11 cellular contexts compared by ENCODE assay signal in the genomic region with DNA sequence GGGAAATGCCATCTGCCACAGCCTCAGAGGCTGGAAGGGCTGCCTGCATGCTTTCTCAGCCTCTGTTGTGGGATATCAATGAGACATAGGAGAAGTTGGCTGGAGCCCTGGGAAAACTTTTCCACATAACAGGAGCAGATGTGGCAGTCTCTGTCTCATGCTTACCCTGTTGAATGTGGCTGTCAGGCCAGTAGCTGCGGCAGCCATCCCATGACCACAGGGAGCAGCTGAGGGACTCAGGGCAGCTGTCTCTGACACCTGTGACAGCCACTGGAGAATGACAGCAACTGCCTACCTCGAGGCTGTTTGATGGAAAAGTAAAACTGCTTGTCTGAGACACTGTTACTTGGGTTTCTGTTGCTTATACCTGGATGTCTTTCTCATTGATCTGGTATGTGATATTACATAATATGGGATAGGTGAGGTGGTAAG.
DNase-seq lines count a peak whose midpoint lies in the region; ATAC-seq and TF ChIP-seq lines count a peak whose summit lies in the region.
"Had no signal": no experiment of that assay in that cellular context is flagged by ENCODE, and none has a peak within 500 bp of the region (broad histone marks: within the 10 kb centered on the region; RNA-seq: fewer than 3 reads in every experiment).

No MANE protein-coding gene starts in this region.

- H2AFZ ChIP-seq in smooth muscle cell (ENCODE audit: low read depth): no peak overlapping the region

- ATAC-seq in foreskin keratinocyte: peak; percentile 45
- no peak for ATAC-seq in effector memory CD8-positive, alpha-beta T cell (replicated peaks)
- ATAC-seq: WTC11 had no signal

- no peak overlapping the region for H3K27ac Mint-ChIP-seq in activated naive CD4-positive, alpha-beta T cell treated with anti-CD3 and anti-CD28 coated beads, Interleukin-2, amount 10 ng/mL, durations not matched to agents 7 days and 5 days
- no peak overlapping the region for H3K27ac Mint-ChIP-seq in effector memory CD8-positive, alpha-beta T cell
- H3K27ac Mint-ChIP-seq: WTC11 had no signal

- H3K79me2 ChIP-seq in smooth muscle cell (ENCODE audit: low read depth): no peaks in the 10 kb centered on the region

- H3K9me3 ChIP-seq in smooth muscle cell (replicated peaks; ENCODE audit: low read depth): no peaks in the 10 kb centered on the region
- H3K9me3 ChIP-seq: thoracic aorta had no signal

- 27% methylated on average over 2 of the region's 2 CpGs for WGBS in smooth muscle cell (ENCODE audit: low lambda C conversion rate)

- H3K4me3 ChIP-seq in smooth muscle cell: no peak overlapping the region
- H3K4me3 ChIP-seq: SK-N-MC, thoracic aorta had no signal

- H3K4me2 ChIP-seq in smooth muscle cell: peak overlapping the region; percentile 36

- no peaks in the 10 kb centered on the region for H3K27me3 ChIP-seq in foreskin keratinocyte
- H3K27me3 ChIP-seq in smooth muscle cell (ENCODE audit: low read depth): no peaks in the 10 kb centered on the region

- no peak for TF ChIP-seq CTCF in foreskin keratinocyte (conservative IDR thresholded peaks at IDR 0.05)
- TF ChIP-seq CTCF in smooth muscle cell (IDR thresholded peaks at IDR 0.05; ENCODE audit: borderline replicate concordance, insufficient read depth, poor library complexity, severe bottlenecking): no peak

- DNase-seq in GM04503 (ENCODE audit: low read depth) (peak; percentile 84), foreskin keratinocyte (peak; percentile 53 to 75), smooth muscle cell (lab: John Stamatoyannopoulos, UW; ENCODE audit: unreplicated experiment) (no peak), RPMI8226 (no peak)
- no peak for DNase-seq in activated naive CD4-positive, alpha-beta T cell treated with anti-CD3 and anti-CD28 coated beads, Interleukin-2, amount 10 ng/mL, durations not matched to agents 7 days and 5 days
- DNase-seq in effector memory CD8-positive, alpha-beta T cell: no peak
- DNase-seq: amniotic stem cell had no signal

- H3K4me3 Mint-ChIP-seq in activated naive CD4-positive, alpha-beta T cell treated with anti-CD3 and anti-CD28 coated beads, Interleukin-2, amount 10 ng/mL, durations not matched to agents 7 days and 5 days: no peak overlapping the region
- H3K4me3 Mint-ChIP-seq in effector memory CD8-positive, alpha-beta T cell: no peak overlapping the region
- H3K4me3 Mint-ChIP-seq: WTC11 had no signal

- H3K27ac ChIP-seq in angular gyrus (ENCODE audit: low read depth, low read length) (peak overlapping the region; percentile 44), foreskin keratinocyte (peak overlapping the region; percentile 61), smooth muscle cell (ENCODE audit: low read depth) (peak overlapping the region; percentile 64)
- H3K27ac ChIP-seq: SK-N-MC, thoracic aorta had no signal

- no peaks in the 10 kb centered on the region for H3K36me3 ChIP-seq in smooth muscle cell (ENCODE audit: low read depth)
- H3K36me3 ChIP-seq: thoracic aorta had no signal

- H3K9ac ChIP-seq in smooth muscle cell (ENCODE audit: low read depth): no peak overlapping the region

- H3K4me1 ChIP-seq in foreskin keratinocyte: peaks cover 36% of the 10 kb centered on the region
- peaks cover 12% of the 10 kb centered on the region for H3K4me1 ChIP-seq in smooth muscle cell (ENCODE audit: low read depth)

- no peaks in the 10 kb centered on the region for H3K9me3 Mint-ChIP-seq in activated naive CD4-positive, alpha-beta T cell treated with anti-CD3 and anti-CD28 coated beads, Interleukin-2, amount 10 ng/mL, durations not matched to agents 7 days and 5 days
- no peaks in the 10 kb centered on the region for H3K9me3 Mint-ChIP-seq in effector memory CD8-positive, alpha-beta T cell
- H3K9me3 Mint-ChIP-seq: WTC11 had no signal

- H4K20me1 ChIP-seq in smooth muscle cell (ENCODE audit: low read depth): peaks cover 27% of the 10 kb centered on the region

- CTCF ChIA-PET in activated naive CD4-positive, alpha-beta T cell treated with anti-CD3 and anti-CD28 coated beads, Interleukin-2, amount 10 ng/mL, durations not matched to agents 7 days and 5 days (lab: Charles Lee): no interaction called here

- H3K36me3 Mint-ChIP-seq in activated naive CD4-positive, alpha-beta T cell treated with anti-CD3 and anti-CD28 coated beads, Interleukin-2, amount 10 ng/mL, durations not matched to agents 7 days and 5 days: no peaks in the 10 kb centered on the region
- peaks cover 7% of the 10 kb centered on the region for H3K36me3 Mint-ChIP-seq in effector memory CD8-positive, alpha-beta T cell (ENCODE audit: insufficient read depth)
- H3K36me3 Mint-ChIP-seq: WTC11 had no signal

- H3K27me3 Mint-ChIP-seq in activated naive CD4-positive, alpha-beta T cell treated with anti-CD3 and anti-CD28 coated beads, Interleukin-2, amount 10 ng/mL, durations not matched to agents 7 days and 5 days: no peaks in the 10 kb centered on the region
- no peaks in the 10 kb centered on the region for H3K27me3 Mint-ChIP-seq in effector memory CD8-positive, alpha-beta T cell

- no peaks in the 10 kb centered on the region for H3F3A ChIP-seq in smooth muscle cell (ENCODE audit: low read depth)

- H3K4me1 Mint-ChIP-seq in activated naive CD4-positive, alpha-beta T cell treated with anti-CD3 and anti-CD28 coated beads, Interleukin-2, amount 10 ng/mL, durations not matched to agents 7 days and 5 days: no peaks in the 10 kb centered on the region
- H3K4me1 Mint-ChIP-seq in effector memory CD8-positive, alpha-beta T cell (ENCODE audit: low read depth in 2 of 2): peaks cover 12 to 26% of the 10 kb centered on the region in 2 donors

Comparison
In these comparisons a context has a peak if more than half of its experiments do, and no peak if none do; other contexts are left out.
1. DNase-seq: peak in GM04503 (single experiment) and foreskin keratinocyte (2 of 2); none in smooth muscle cell (single experiment), activated naive CD4-positive, alpha-beta T cell treated with anti-CD3 and anti-CD28 coated beads, Interleukin-2, amount 10 ng/mL, durations not matched to agents 7 days and 5 days (single experiment), effector memory CD8-positive, alpha-beta T cell (0 of 3) and RPMI8226 (single experiment).
2. Peak in every context shown above with its lines, with median percentiles within 50 percentile points of each other: H3K27ac ChIP-seq.